In the genomic region with DNA sequence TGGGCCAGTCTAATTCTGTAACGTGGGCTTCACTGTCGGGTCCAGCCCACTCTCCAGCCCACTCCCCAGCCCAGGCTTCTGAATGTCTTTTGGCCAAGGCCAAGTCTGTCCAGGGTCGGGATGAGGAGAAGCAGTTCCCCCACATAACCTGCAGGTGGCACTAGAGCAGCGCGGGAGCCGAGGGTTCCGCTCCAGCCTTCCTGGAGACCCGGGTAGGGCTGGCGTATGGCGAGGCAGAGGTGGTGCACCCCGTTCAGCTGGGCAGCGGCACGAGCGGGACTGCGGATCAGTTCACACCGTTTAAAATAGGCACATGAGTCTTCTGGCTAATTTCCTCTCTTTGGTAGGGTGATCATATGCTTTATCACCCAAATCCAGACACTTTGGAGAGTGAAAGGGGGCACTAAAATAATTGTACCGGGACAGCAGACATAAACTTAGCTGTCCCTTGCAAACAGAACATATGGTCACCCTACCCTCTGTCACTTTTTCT, we compare ENCODE assay signal across 8 cellular contexts.
DNase-seq lines count a peak whose midpoint lies in the region; ATAC-seq and TF ChIP-seq lines count a peak whose summit lies in the region.

No MANE protein-coding gene starts in this region.

- H4K20me1 ChIP-seq in Loucy (ENCODE audit: insufficient read depth, low read length, poor library complexity, severe bottlenecking) (no peaks in the 10 kb centered on the region), hepatocyte (ENCODE audit: insufficient read depth, poor library complexity, severe bottlenecking) (no peaks in the 10 kb centered on the region), smooth muscle cell (ENCODE audit: low read depth) (no peaks in the 10 kb centered on the region)

- H3K36me3 ChIP-seq in Loucy (ENCODE audit: insufficient read depth, low read length) (no peaks in the 10 kb centered on the region), ascending aorta (no peaks in the 10 kb centered on the region), hepatocyte (replicated peaks; ENCODE audit: insufficient read depth, low read depth) (no peaks in the 10 kb centered on the region), smooth muscle cell (ENCODE audit: low read depth) (no peaks in the 10 kb centered on the region)

- H3K9ac ChIP-seq in Loucy (ENCODE audit: low read depth, low read length, poor library complexity, severe bottlenecking) (no peak overlapping the region), smooth muscle cell (ENCODE audit: low read depth) (no peak overlapping the region)

- H3K9me3 ChIP-seq in Loucy (ENCODE audit: insufficient read depth, low read depth, low read length) (no peaks in the 10 kb centered on the region), ascending aorta (peaks cover 0 to 3% of the 10 kb centered on the region in 2 donors), hepatocyte (ENCODE audit: low read depth) (no peaks in the 10 kb centered on the region), smooth muscle cell (replicated peaks; ENCODE audit: low read depth) (no peaks in the 10 kb centered on the region)

- peak overlapping the region; percentile 50 for H3K4me2 ChIP-seq in Loucy (ENCODE audit: low read depth, low read length, poor library complexity, severe bottlenecking)
- H3K4me2 ChIP-seq in hepatocyte = peak overlapping the region; percentile 70
- H3K4me2 ChIP-seq in smooth muscle cell = peak overlapping the region; percentile 78

- H3K27ac ChIP-seq in ascending aorta (no peak overlapping the region), hepatocyte (no peak overlapping the region), smooth muscle cell (ENCODE audit: low read depth) (no peak overlapping the region)

- intact Hi-C loops in ascending aorta (cut with DNase I) = loop anchor here (2.0 kb wide), 1 partner anchor 27 kb away; no protein-coding TSS in a partner anchor

- H3K79me2 ChIP-seq in Loucy (ENCODE audit: insufficient read depth, low read length) = no peaks in the 10 kb centered on the region
- H3K79me2 ChIP-seq in hepatocyte = no peaks in the 10 kb centered on the region
- no peaks in the 10 kb centered on the region for H3K79me2 ChIP-seq in smooth muscle cell (ENCODE audit: low read depth)

- H3F3A ChIP-seq in Loucy (ENCODE audit: low read depth) (no peaks in the 10 kb centered on the region), smooth muscle cell (ENCODE audit: low read depth) (no peaks in the 10 kb centered on the region)

- 7% methylated on average over 17 of the region's 17 CpGs for WGBS in hepatocyte (ENCODE audit: low lambda C conversion rate, missing lambda C conversion rate)
- 8% methylated on average over 17 of the region's 17 CpGs for WGBS in smooth muscle cell (ENCODE audit: low lambda C conversion rate)

- H3K27me3 ChIP-seq in Loucy (ENCODE audit: insufficient read depth, low read length, poor library complexity, severe bottlenecking) = no peaks in the 10 kb centered on the region
- H3K27me3 ChIP-seq in ascending aorta = no peaks in the 10 kb centered on the region
- H3K27me3 ChIP-seq in hepatocyte = peaks cover 9% of the 10 kb centered on the region
- peaks cover 5% of the 10 kb centered on the region for H3K27me3 ChIP-seq in smooth muscle cell (ENCODE audit: low read depth)

- ATAC-seq in GM21737 (IDR thresholded peaks at IDR 0.05; ENCODE audit: unreplicated experiment) (peak; percentile 91), GM18861 (IDR thresholded peaks at IDR 0.05; ENCODE audit: unreplicated experiment) (no peak)

- H3K4me3 ChIP-seq in Loucy (ENCODE audit: low read length, poor library complexity, severe bottlenecking) (no peak overlapping the region), ascending aorta (peak overlapping the region in 1 of 2 donors; percentile 22), hepatocyte (no peak overlapping the region), smooth muscle cell (peak overlapping the region; percentile 19)

- H2AFZ ChIP-seq in Loucy (ENCODE audit: low read length) (no peak overlapping the region), hepatocyte (peak overlapping the region; percentile 26), smooth muscle cell (ENCODE audit: low read depth) (peak overlapping the region; percentile 75)

- DNase-seq in EL (peak; percentile 63), SW 1271 (lab: John Stamatoyannopoulos, UW) (peak; percentile 7 to 48), ascending aorta (ENCODE audit: low spot score in 2 of 2) (peak in 1 of 2 donors; percentile 71), hepatocyte (ENCODE audit: low spot score) (peak; percentile 82), smooth muscle cell (lab: John Stamatoyannopoulos, UW; ENCODE audit: unreplicated experiment) (peak; percentile 49)

- no peaks in the 10 kb centered on the region for H3K9me2 ChIP-seq in Loucy (replicated peaks; ENCODE audit: low read depth, low read length)
- H3K9me2 ChIP-seq in hepatocyte (replicated peaks; ENCODE audit: insufficient read depth) = no peaks in the 10 kb centered on the region

- TF ChIP-seq CTCF in Loucy (conservative IDR thresholded peaks at IDR 0.05; ENCODE audit: low read length) = peak; percentile 63
- peak; percentile 40 to 89 (median 89) for TF ChIP-seq CTCF in ascending aorta (IDR thresholded peaks at IDR 0.05)
- peak; percentile 96 for TF ChIP-seq CTCF in hepatocyte (IDR thresholded peaks at IDR 0.05; ENCODE audit: poor library complexity)
- TF ChIP-seq CTCF in smooth muscle cell (IDR thresholded peaks at IDR 0.05; ENCODE audit: borderline replicate concordance, insufficient read depth, poor library complexity, severe bottlenecking) = peak; percentile 85

- H3K4me1 ChIP-seq in Loucy (ENCODE audit: insufficient read depth, low read length, poor library complexity, severe bottlenecking) (no peaks in the 10 kb centered on the region), ascending aorta (no peaks in the 10 kb centered on the region), hepatocyte (ENCODE audit: insufficient read depth) (no peaks in the 10 kb centered on the region), smooth muscle cell (ENCODE audit: low read depth) (no peaks in the 10 kb centered on the region)
